1 cellular context compared by ENCODE assay signal in genomic region chrX:12974797-12975669, GRCh38.
A peak's percentile ranks its signal among the peaks of the same experiment; 100 is the strongest.
TF ChIP-seq lines count a peak whose summit lies in the region.

Gene TMSB4X, plus strand, starts transcription at chrX:12975110.

TF ChIP-seq in GM12878, 131 proteins besides CTCF, POLR2A, EP300 and RAD21 (continued from another document and continues in another):
- TF ChIP-seq NKRF (conservative IDR thresholded peaks at IDR 0.05) (no peak), IKZF2 (IDR thresholded peaks at IDR 0.05) (peak; percentile 49 to 72), STAT3 (IDR thresholded peaks at IDR 0.05; ENCODE audit: low read depth, low read length) (no peak), RFX5 (IDR thresholded peaks at IDR 0.05; ENCODE audit: low read depth, low read length) (no peak), ZNF217 (IDR thresholded peaks at IDR 0.05) (no peak), TARDBP (IDR thresholded peaks at IDR 0.05; ENCODE audit: borderline replicate concordance) (peak; percentile 74; the same call in 1 of the 2 replicates), EGR1 (IDR thresholded peaks at IDR 0.05; ENCODE audit: borderline replicate concordance in 1 of 2, low read depth in 2 of 2, low read length in 2 of 2) (peak in 1 of 2 experiments; percentile 41; a peak in 1 of 3 replicates), IRF4 (IDR thresholded peaks at IDR 0.05; ENCODE audit: low read depth, low read length) (no peak), CEBPB (IDR thresholded peaks at IDR 0.05; ENCODE audit: borderline replicate concordance in 1 of 2, low read depth in 2 of 2, low read length in 2 of 2) (no peak), CHD4 (IDR thresholded peaks at IDR 0.05) (no peak), ZNF592 (IDR thresholded peaks at IDR 0.05) (no peak), WRNIP1 (IDR thresholded peaks at IDR 0.05; ENCODE audit: borderline replicate concordance, low read depth, low read length) (no peak), PKNOX1 (IDR thresholded peaks at IDR 0.05) (no peak), SMAD1 (IDR thresholded peaks at IDR 0.05; ENCODE audit: low read depth, partially characterized antibody) (peak; percentile 99), ETV6 (conservative IDR thresholded peaks at IDR 0.05 in 1 of 2, IDR thresholded peaks at IDR 0.05 in 1 of 2; ENCODE audit: borderline replicate concordance in 1 of 2, low read depth in 1 of 2) (peak in 1 of 2 experiments; percentile 43; a peak in 1 of 4 replicates), CHD1 (IDR thresholded peaks at IDR 0.05; ENCODE audit: low read depth, low read length) (peak; percentile 36; the same call in 1 of the 2 replicates), SIX5 (IDR thresholded peaks at IDR 0.05; ENCODE audit: low read depth, low read length, severe bottlenecking) (no peak), E2F8 (IDR thresholded peaks at IDR 0.05; ENCODE audit: low read depth, partially characterized antibody) (no peak), NFYA (IDR thresholded peaks at IDR 0.05; ENCODE audit: borderline replicate concordance, low read depth, low read length) (no peak), MTA3 (IDR thresholded peaks at IDR 0.05; ENCODE audit: borderline replicate concordance, low read length) (no peak), SREBF1 (IDR thresholded peaks at IDR 0.05; ENCODE audit: low read length) (no peak), USF2 (IDR thresholded peaks at IDR 0.05; ENCODE audit: borderline replicate concordance, low read depth, low read length) (no peak), SMARCA5 (IDR thresholded peaks at IDR 0.05) (no peak), E4F1 (IDR thresholded peaks at IDR 0.05; ENCODE audit: borderline replicate concordance, partially characterized antibody) (no peak), ZBTB40 (IDR thresholded peaks at IDR 0.05; ENCODE audit: borderline replicate concordance) (no peak), PAX5 (IDR thresholded peaks at IDR 0.05; ENCODE audit: borderline replicate concordance, low read depth, low read length) (peak; percentile 94), POU2F2 (IDR thresholded peaks at IDR 0.05; ENCODE audit: borderline replicate concordance, low read depth, low read length) (peak; percentile 99), NFIC (IDR thresholded peaks at IDR 0.05; ENCODE audit: low read depth, low read length) (no peak), JUNB (IDR thresholded peaks at IDR 0.05) (no peak; the same call in 1 of the 2 replicates), CHD2 (IDR thresholded peaks at IDR 0.05; ENCODE audit: borderline replicate concordance, low read depth, low read length) (peak; percentile 52; the same call in 1 of the 2 replicates), SKIL (IDR thresholded peaks at IDR 0.05; ENCODE audit: low read depth, poor library complexity, severe bottlenecking) (peak; percentile 18), ATF2 (IDR thresholded peaks at IDR 0.05; ENCODE audit: low read length) (no peak), ZNF622 (IDR thresholded peaks at IDR 0.05) (no peak), ESRRA (IDR thresholded peaks at IDR 0.05; ENCODE audit: low read length) (no peak), CBX3 (IDR thresholded peaks at IDR 0.05; ENCODE audit: borderline replicate concordance, low read depth) (no peak), NFXL1 (IDR thresholded peaks at IDR 0.05; ENCODE audit: borderline replicate concordance) (no peak), SUZ12 (IDR thresholded peaks at IDR 0.05; ENCODE audit: unreplicated experiment) (no peak)
